8 cellular contexts compared by ENCODE assay signal in the genomic region with DNA sequence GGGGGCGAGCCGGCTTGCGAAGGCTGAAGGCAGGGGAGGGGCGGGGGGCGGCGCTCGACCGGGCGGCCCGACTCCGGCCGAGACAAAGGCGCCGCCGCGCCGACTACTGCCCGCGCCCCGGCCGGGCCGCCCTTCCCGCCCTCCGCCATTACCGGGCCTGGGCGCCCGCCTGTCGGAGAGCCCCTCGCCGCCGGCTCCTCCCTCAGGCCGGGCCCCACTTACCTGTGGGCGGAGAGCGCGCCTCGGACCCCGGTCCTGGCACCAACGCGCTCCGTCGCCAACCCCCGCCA. TPM values are rescaled to one million over a fixed set of nuclear protein-coding genes. Genes with fewer than 3 reads are reported as not detected.
DNase-seq lines count a peak whose midpoint lies in the region; ATAC-seq, FAIRE-seq and TF ChIP-seq lines count a peak whose summit lies in the region.

No MANE protein-coding gene starts in this region.

- H3K79me2 ChIP-seq in DND-41 (ENCODE audit: insufficient read depth, low read length), result peaks cover 53% of the 10 kb centered on the region
- peaks cover 46% of the 10 kb centered on the region for H3K79me2 ChIP-seq in keratinocyte (ENCODE audit: control insufficient read depth, insufficient read depth, low read length)

- H3K9me3 ChIP-seq in DND-41 (ENCODE audit: insufficient read depth, low read length, severe bottlenecking) (no peaks in the 10 kb centered on the region), adipocyte (ENCODE audit: control insufficient read depth, low read length) (no peaks in the 10 kb centered on the region), keratinocyte (ENCODE audit: control insufficient read depth, low read depth, low read length) (no peaks in the 10 kb centered on the region)

- H3K4me2 ChIP-seq in DND-41 (ENCODE audit: insufficient read depth, low read length) (no peak overlapping the region; the same call in 1 of the 2 replicates), keratinocyte (ENCODE audit: control insufficient read depth, extremely low read depth, insufficient read depth, low read depth, low read length) (no peak overlapping the region)

- no peak for FAIRE-seq in keratinocyte (lab: Jason Lieb, UNC)

- ATAC-seq in DND-41 (ENCODE audit: insufficient read depth, low read depth), result peak; percentile 47
- ATAC-seq in GM19351 (IDR thresholded peaks at IDR 0.05; ENCODE audit: unreplicated experiment), result peak; percentile 56
- peak; percentile 54 for ATAC-seq in HG03342 (IDR thresholded peaks at IDR 0.05; ENCODE audit: unreplicated experiment)

- H3K27me3 ChIP-seq in DND-41 (ENCODE audit: insufficient read depth, low read length, poor library complexity) (no peaks in the 10 kb centered on the region), adipocyte (replicated peaks; ENCODE audit: control insufficient read depth, insufficient read depth, low read length) (no peaks in the 10 kb centered on the region), keratinocyte (ENCODE audit: control insufficient read depth, extremely low read depth, insufficient read depth, low read length) (no peaks in the 10 kb centered on the region)

- dilution Hi-C loops in keratinocyte (cut with MboI; ENCODE audit: extremely low pct_ligation_motif_present, low sequenced_read_pairs), result no loop called here

- peak overlapping the region; percentile 76 for H2AFZ ChIP-seq in DND-41 (ENCODE audit: low read depth, low read length)
- no peak overlapping the region for H2AFZ ChIP-seq in keratinocyte (ENCODE audit: control insufficient read depth, low read length)

- H3K36me3 ChIP-seq in DND-41 (ENCODE audit: insufficient read depth, low read length) (no peaks in the 10 kb centered on the region), adipocyte (ENCODE audit: control insufficient read depth, insufficient read depth, low read length, severe bottlenecking) (no peaks in the 10 kb centered on the region), keratinocyte (ENCODE audit: control insufficient read depth in 2 of 2, extremely low read depth in 1 of 2, insufficient read depth in 2 of 2, low read length in 2 of 2) (no peaks in the 10 kb centered on the region)

- H3K27ac ChIP-seq in DND-41 (ENCODE audit: low read length) (peak overlapping the region; percentile 90), keratinocyte (ENCODE audit: control insufficient read depth, insufficient read depth, low read length) (peak overlapping the region; percentile 82), temporal lobe (ENCODE audit: low read depth, low read length) (peak overlapping the region; percentile 78)

- peaks cover 3% of the 10 kb centered on the region for H3K9me1 ChIP-seq in keratinocyte (ENCODE audit: control insufficient read depth, extremely low read depth, insufficient read depth, low read length)

- H3K9ac ChIP-seq in DND-41 (ENCODE audit: low read depth, low read length) (peak overlapping the region; percentile 96), adipocyte (ENCODE audit: low read length) (peak overlapping the region; percentile 97), keratinocyte (ENCODE audit: control insufficient read depth, extremely low read depth, insufficient read depth, low read length) (peak overlapping the region; percentile 94)

- TF ChIP-seq CTCF in DND-41 (IDR thresholded peaks at IDR 0.05; ENCODE audit: borderline replicate concordance, extremely low read depth, low read length, poor library complexity, severe bottlenecking) (no peak), keratinocyte (optimal IDR thresholded peaks at IDR 0.05 in 1 of 3, IDR thresholded peaks at IDR 0.05 in 1 of 3, conservative IDR thresholded peaks at IDR 0.05 in 1 of 3; ENCODE audit: extremely low read depth in 1 of 3, insufficient read depth in 2 of 3, low read length in 3 of 3) (no peak)

- peaks cover 38% of the 10 kb centered on the region for H3K4me1 ChIP-seq in DND-41 (ENCODE audit: insufficient read depth, low read length)
- peaks cover 39% of the 10 kb centered on the region for H3K4me1 ChIP-seq in adipocyte (ENCODE audit: control insufficient read depth, insufficient read depth, low read length)
- H3K4me1 ChIP-seq in keratinocyte (ENCODE audit: control insufficient read depth, extremely low read depth, insufficient read depth, low read length), result peaks cover 22% of the 10 kb centered on the region

- H4K20me1 ChIP-seq in DND-41 (ENCODE audit: insufficient read depth, low read length) (peaks cover 45% of the 10 kb centered on the region), keratinocyte (ENCODE audit: control insufficient read depth, extremely low read depth, insufficient read depth, low read length) (peaks cover 10% of the 10 kb centered on the region)

- DNase-seq in DND-41 (no peak), adipocyte (ENCODE audit: low read depth) (no peak), keratinocyte (ENCODE audit: low read depth, low spot score) (no peak), superior temporal gyrus (ENCODE audit: extremely low spot score) (no peak), CD1c-positive myeloid dendritic cell (ENCODE audit: extremely low spot score) (no peak)

- H3K4me3 ChIP-seq in DND-41 (ENCODE audit: low read depth in 1 of 2, low read length in 2 of 2), result peak overlapping the region; percentile 54 to 71; a peak in 3 of 4 replicates
- H3K4me3 ChIP-seq in adipocyte (ENCODE audit: low read length), result peak overlapping the region; percentile 84
- H3K4me3 ChIP-seq in keratinocyte (ENCODE audit: control insufficient read depth in 2 of 3, extremely low read depth in 1 of 3, insufficient read depth in 2 of 3, low read depth in 1 of 3, low read length in 3 of 3), result peak overlapping the region; percentile 65 to 73 (median 73)

RNA-seq across cellular contexts. Expression of a gene that starts 0.3 kb away (rescaled TPM):
- polyA plus RNA-seq in keratinocyte, result 14.4 to 19.0 TPM (median 15.4 TPM) in 3 replicates
- polyA plus RNA-seq in keratinocyte (2011; ENCODE audit: low read depth), result 9.1 TPM
- 8.8 and 15.0 TPM in 2 replicates for polyA plus RNA-seq in keratinocyte (2011; cell fraction: cytosol; rRNA removed)
- polyA plus RNA-seq in keratinocyte (2011; cell fraction: nucleus; rRNA removed), result 25.0 and 29.5 TPM in 2 replicates
- polyA plus RNA-seq in keratinocyte (2012; ENCODE audit: low replicate concordance), result 11.0 and 29.4 TPM in 2 replicates
- 9.1 to 22.1 TPM (median 20.8 TPM) in 3 replicates for polyA minus RNA-seq in keratinocyte
- 15.2 TPM for polyA minus RNA-seq in keratinocyte (2011; cell fraction: cytosol; rRNA and poly(A)+ RNA removed)
- polyA minus RNA-seq in keratinocyte (2011; cell fraction: nucleus; rRNA and poly(A)+ RNA removed), result 13.3 and 21.3 TPM in 2 replicates
- 102 TPM for total RNA-seq in temporal lobe
